In the genomic region with DNA sequence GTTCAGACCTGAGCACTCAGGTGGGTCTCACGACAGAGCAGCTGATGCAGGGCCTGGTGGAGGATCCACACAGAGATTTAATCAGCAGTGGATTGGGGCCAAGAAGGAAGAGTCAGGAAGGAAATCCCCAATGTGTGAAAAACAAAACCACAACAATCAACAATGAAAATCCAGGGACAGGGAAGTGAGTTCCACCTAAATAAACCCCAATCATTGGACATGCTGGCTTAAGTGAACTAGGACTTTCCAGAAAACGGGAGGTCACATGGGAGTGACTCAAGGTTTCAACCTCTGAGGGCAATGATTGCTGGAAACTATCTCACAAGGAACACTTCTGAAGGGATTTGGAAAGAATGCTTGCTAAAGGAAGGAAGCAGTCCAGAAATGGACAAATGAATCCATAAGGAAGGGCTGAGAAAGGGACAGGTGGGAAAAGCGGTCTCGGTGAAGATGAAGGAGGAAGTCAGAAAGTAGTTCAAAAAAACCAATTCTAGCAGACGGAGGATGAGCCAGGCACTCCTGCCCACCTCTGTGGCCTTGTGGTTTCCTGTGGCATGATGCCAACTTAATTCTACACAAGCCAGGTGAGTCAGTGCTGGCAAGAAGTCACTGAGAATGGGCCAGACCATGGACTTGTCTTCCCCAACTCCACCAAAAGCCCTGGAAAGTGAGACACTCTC, we compare ENCODE assay signal across 12 cellular contexts. TPM values are rescaled to one million over a fixed set of nuclear protein-coding genes. Genes with fewer than 3 reads are reported as not detected.
DNase-seq lines count a peak whose midpoint lies in the region; ATAC-seq and TF ChIP-seq lines count a peak whose summit lies in the region.
"Had no signal": no experiment of that assay in that cellular context is flagged by ENCODE, and none has a peak within 500 bp of the region (broad histone marks: within the 10 kb centered on the region; RNA-seq: fewer than 3 reads in every experiment).

No MANE protein-coding gene starts in this region.

- intact Hi-C loops in CD4-positive, alpha-beta memory T cell (cut with micrococcal nuclease): no loop called here
- intact Hi-C loops in CD14-positive monocyte (cut with micrococcal nuclease) (no loop called here), stomach (cut with DNase I; ENCODE audit: low total_unique reads) (no loop called here)

- peaks cover 8 to 10% of the 10 kb centered on the region in 2 donors for H3K27me3 Mint-ChIP-seq in CD4-positive, alpha-beta memory T cell
- peaks cover 16% of the 10 kb centered on the region for H3K27me3 Mint-ChIP-seq in activated T-helper 17 cell treated with anti-CD3 and anti-CD28 coated beads, Interleukin-2, amount 50 U/mL, for 72 hours
- H3K27me3 Mint-ChIP-seq in CD14-positive monocyte (ENCODE audit: low read depth in 3 of 3): peaks cover 0 to 3% (median 2%) of the 10 kb centered on the region in 3 donors

- no peak overlapping the region for H3K18ac ChIP-seq in neuronal stem cell (ENCODE audit: low read length)

- H3K4me3 Mint-ChIP-seq in CD4-positive, alpha-beta memory T cell: peak overlapping the region in 7 of 8 donors; percentile 7 to 67 (median 38)
- peak overlapping the region; percentile 51 for H3K4me3 Mint-ChIP-seq in activated T-helper 17 cell treated with anti-CD3 and anti-CD28 coated beads, Interleukin-2, amount 50 U/mL, for 72 hours
- H3K4me3 Mint-ChIP-seq in CD14-positive monocyte: no peak overlapping the region

- H2BK15ac ChIP-seq in neuronal stem cell (ENCODE audit: low read length): no peak overlapping the region

- no peak for TF ChIP-seq EP300 in stomach (IDR thresholded peaks at IDR 0.05)

- CTCF ChIA-PET in CD4-positive, alpha-beta memory T cell (lab: Charles Lee; ENCODE audit: partially characterized antibody): no interaction called here

- no peak overlapping the region for H2BK5ac ChIP-seq in neuronal stem cell (ENCODE audit: low read length)

- peaks cover 17 to 28% (median 18%) of the 10 kb centered on the region in 4 donors for H3K4me1 Mint-ChIP-seq in CD4-positive, alpha-beta memory T cell
- H3K4me1 Mint-ChIP-seq in activated T-helper 17 cell treated with anti-CD3 and anti-CD28 coated beads, Interleukin-2, amount 50 U/mL, for 72 hours: peaks cover 19% of the 10 kb centered on the region
- no peaks in the 10 kb centered on the region for H3K4me1 Mint-ChIP-seq in CD14-positive monocyte

- H2AK5ac ChIP-seq in neuronal stem cell (ENCODE audit: low read depth, low read length): no peak overlapping the region

- no peak overlapping the region for H3K4ac ChIP-seq in neuronal stem cell (ENCODE audit: low read length)

- WGBS in neuronal stem cell (ENCODE audit: extremely low coverage in 2 of 2, insufficient read length in 2 of 2, insufficient replicate concordance in 1 of 2), 2 donors: no CpG with 5 or more reads among the region's 5 CpGs
- WGBS in stomach, 5 donors: 65 to 70% (median 68%) methylated on average over 5 of the region's 5 CpGs

- peak; percentile 44 to 77 (median 54) for DNase-seq in CD4-positive, alpha-beta memory T cell
- DNase-seq in M059J (ENCODE audit: low read depth): peak; percentile 82
- peak; percentile 98 for DNase-seq in kidney tubule cell (ENCODE audit: low spot score)
- no peak for DNase-seq in COR-L47 (lab: John Stamatoyannopoulos, UW)
- DNase-seq in neuronal stem cell (ENCODE audit: low spot score): no peak
- no peak for DNase-seq in CD14-positive monocyte (ENCODE audit: low spot score)
- DNase-seq in stomach: no peak
- DNase-seq: NCI-H1694 treated with DMSO at 0.1 percent for 48 hours, upper lobe of right lung had no signal

- no peaks in the 10 kb centered on the region for H3K27me3 ChIP-seq in CD4-positive, alpha-beta memory T cell (ENCODE audit: insufficient read depth, low read length)
- no peaks in the 10 kb centered on the region for H3K27me3 ChIP-seq in neuronal stem cell (ENCODE audit: control insufficient read depth in 3 of 3, insufficient read depth in 3 of 3, low read depth in 1 of 3, low read length in 3 of 3)
- H3K27me3 ChIP-seq in stomach: no peaks in the 10 kb centered on the region
- H3K27me3 ChIP-seq: ascending aorta, upper lobe of right lung had no signal

- H3K4me1 ChIP-seq in CD4-positive, alpha-beta memory T cell (ENCODE audit: insufficient read depth, low read length): peaks cover 21% of the 10 kb centered on the region
- H3K4me1 ChIP-seq in neuronal stem cell (ENCODE audit: control insufficient read depth in 2 of 2, insufficient read depth in 1 of 2, low read depth in 1 of 2, low read length in 2 of 2) (no peaks in the 10 kb centered on the region), stomach (no peaks in the 10 kb centered on the region)
- H3K4me1 ChIP-seq: ascending aorta, upper lobe of right lung had no signal

- no peak for TF ChIP-seq POLR2A in stomach (IDR thresholded peaks at IDR 0.05)

- no peaks in the 10 kb centered on the region for H3K79me1 ChIP-seq in neuronal stem cell (ENCODE audit: low read depth, low read length)

- peak; percentile 95 for ATAC-seq in activated T-helper 17 cell treated with anti-CD3 and anti-CD28 coated beads, Interleukin-2, amount 50 U/mL, for 72 hours (replicated peaks)
- ATAC-seq: upper lobe of right lung had no signal

- POLR2A ChIA-PET in CD4-positive, alpha-beta memory T cell (lab: Charles Lee; ENCODE audit: partially characterized antibody): no interaction called here

- H3K9me3 ChIP-seq in CD4-positive, alpha-beta memory T cell (ENCODE audit: control insufficient read depth in 1 of 2, low read length in 2 of 2): no peaks in the 10 kb centered on the region
- H3K9me3 ChIP-seq in neuronal stem cell (replicated peaks in 1 of 2; ENCODE audit: control insufficient read depth in 2 of 2, insufficient read depth in 1 of 2, low read depth in 1 of 2, low read length in 2 of 2) (no peaks in the 10 kb centered on the region), stomach (no peaks in the 10 kb centered on the region)
- H3K9me3 ChIP-seq: ascending aorta, upper lobe of right lung had no signal

- H2BK12ac ChIP-seq in neuronal stem cell (ENCODE audit: low read length): no peak overlapping the region

- no peak overlapping the region for H3K14ac ChIP-seq in neuronal stem cell (ENCODE audit: low read length)

- no peak overlapping the region for H2BK120ac ChIP-seq in neuronal stem cell (ENCODE audit: low read depth, low read length)

- TF ChIP-seq CTCF in CD14-positive monocyte (IDR thresholded peaks at IDR 0.05) (no peak), stomach (IDR thresholded peaks at IDR 0.05) (no peak)

- no peak overlapping the region for H3K4me3 ChIP-seq in CD4-positive, alpha-beta memory T cell (ENCODE audit: low read length in 2 of 2)
- H3K4me3 ChIP-seq in neuronal stem cell (ENCODE audit: low read length in 2 of 2) (no peak overlapping the region), stomach (no peak overlapping the region)
- H3K4me3 ChIP-seq: ascending aorta, upper lobe of right lung had no signal

- H4K91ac ChIP-seq in neuronal stem cell (ENCODE audit: low read depth, low read length, poor library complexity): no peak overlapping the region

- peaks cover 0 to 1% (median 0%) of the 10 kb centered on the region in 8 donors for H3K9me3 Mint-ChIP-seq in CD4-positive, alpha-beta memory T cell
- H3K9me3 Mint-ChIP-seq in activated T-helper 17 cell treated with anti-CD3 and anti-CD28 coated beads, Interleukin-2, amount 50 U/mL, for 72 hours: no peaks in the 10 kb centered on the region
- peaks cover 0 to 13% (median 2%) of the 10 kb centered on the region in 7 donors for H3K9me3 Mint-ChIP-seq in CD14-positive monocyte

- H3K23ac ChIP-seq in neuronal stem cell (ENCODE audit: low read depth, low read length, poor library complexity): no peak overlapping the region

- H2AFZ ChIP-seq in neuronal stem cell (ENCODE audit: low read length): no peak overlapping the region

- H3K9ac ChIP-seq in neuronal stem cell (ENCODE audit: low read depth, low read length, poor library complexity): no peak overlapping the region

- no peaks in the 10 kb centered on the region for H3K36me3 ChIP-seq in CD4-positive, alpha-beta memory T cell (ENCODE audit: insufficient read depth, low read length)
- H3K36me3 ChIP-seq in neuronal stem cell (replicated peaks in 1 of 2; ENCODE audit: control insufficient read depth in 2 of 2, insufficient read depth in 2 of 2, low read length in 2 of 2) (no peaks in the 10 kb centered on the region), stomach (no peaks in the 10 kb centered on the region)
- H3K36me3 ChIP-seq: ascending aorta, upper lobe of right lung had no signal

- H3K27ac Mint-ChIP-seq in CD4-positive, alpha-beta memory T cell: peak overlapping the region in 4 of 7 donors; percentile 8 to 68 (median 51)
- H3K27ac Mint-ChIP-seq in activated T-helper 17 cell treated with anti-CD3 and anti-CD28 coated beads, Interleukin-2, amount 50 U/mL, for 72 hours: peak overlapping the region; percentile 57
- H3K27ac Mint-ChIP-seq in CD14-positive monocyte: no peak overlapping the region

- no peak overlapping the region for H3K4me2 ChIP-seq in neuronal stem cell (ENCODE audit: insufficient read depth, low read length, poor library complexity, severe bottlenecking)

- no peak overlapping the region for H4K8ac ChIP-seq in neuronal stem cell (ENCODE audit: low read depth, low read length)

- no peaks in the 10 kb centered on the region for H3K36me3 Mint-ChIP-seq in CD4-positive, alpha-beta memory T cell
- no peaks in the 10 kb centered on the region for H3K36me3 Mint-ChIP-seq in activated T-helper 17 cell treated with anti-CD3 and anti-CD28 coated beads, Interleukin-2, amount 50 U/mL, for 72 hours (ENCODE audit: low read depth)
- no peaks in the 10 kb centered on the region for H3K36me3 Mint-ChIP-seq in CD14-positive monocyte

- H3K27ac ChIP-seq in CD4-positive, alpha-beta memory T cell (ENCODE audit: low read depth, low read length): no peak overlapping the region
- H3K27ac ChIP-seq in neuronal stem cell (replicated peaks; ENCODE audit: low read length) (no peak overlapping the region), stomach (no peak overlapping the region)
- H3K27ac ChIP-seq: ascending aorta, HL-60, upper lobe of right lung had no signal

RNA-seq across cellular contexts. Expression of a gene that starts 15.4 kb away (rescaled TPM):
- total RNA-seq in CD4-positive, alpha-beta memory T cell: not detected
- not detected for polyA plus RNA-seq in CD4-positive, alpha-beta memory T cell
- 0.89 TPM in 1 of 2 replicates, not detected in the other for total RNA-seq in M059J (2014; rRNA removed; shearing (Covaris generic))
- total RNA-seq in activated T-helper 17 cell treated with anti-CD3 and anti-CD28 coated beads, Interleukin-2, amount 50 U/mL, for 72 hours: 1 to 10 TPM in 1 of 2 donors, not detected in 1; 1.4 TPM
- 0.75 TPM for polyA plus RNA-seq in neuronal stem cell (2013, experiment 1 of 2)
- polyA plus RNA-seq in neuronal stem cell (2013, experiment 2 of 2): 0.94 TPM
- not detected for polyA plus RNA-seq in CD14-positive monocyte
- total RNA-seq in stomach: 10 to 100 TPM in 1 of 5 donors, 1 to 10 TPM in 3, under 1 TPM in 1; 0.87 to 40.8 (median 3.6) TPM
- 1 to 10 TPM in 1 of 3 donors, under 1 TPM in 2; 0.06 to 2.3 (median 0.15) TPM for polyA plus RNA-seq in stomach
- total RNA-seq: ascending aorta had no signal

Comparison
In these comparisons a context has a peak if more than half of its experiments do, and no peak if none do; other contexts are left out.
1. DNase-seq: peak in CD4-positive, alpha-beta memory T cell (5 of 5), M059J (single experiment) and kidney tubule cell (single experiment); none in COR-L47 (single experiment), neuronal stem cell (single experiment), CD14-positive monocyte (single experiment) and stomach (single experiment).
2. H3K27ac Mint-ChIP-seq: peak in CD4-positive, alpha-beta memory T cell (4 of 7) and activated T-helper 17 cell treated with anti-CD3 and anti-CD28 coated beads, Interleukin-2, amount 50 U/mL, for 72 hours (single experiment); none in CD14-positive monocyte (0 of 7).
3. H3K4me3 Mint-ChIP-seq: peak in CD4-positive, alpha-beta memory T cell (7 of 8) and activated T-helper 17 cell treated with anti-CD3 and anti-CD28 coated beads, Interleukin-2, amount 50 U/mL, for 72 hours (single experiment); none in CD14-positive monocyte (0 of 2).